20 cellular contexts compared by ENCODE assay signal in genomic region chr20:58212636-58213035, GRCh38. TPM values are rescaled to one million over a fixed set of nuclear protein-coding genes. Genes with fewer than 3 reads are reported as not detected.
DNase-seq lines count a peak whose midpoint lies in the region; ATAC-seq, FAIRE-seq and TF ChIP-seq lines count a peak whose summit lies in the region.
"Had no signal": no experiment of that assay in that cellular context is flagged by ENCODE, and none has a peak within 500 bp of the region (broad histone marks: within the 10 kb centered on the region; RNA-seq: fewer than 3 reads in every experiment).

No MANE protein-coding gene starts in this region.

- POLR2A ChIA-PET in A549 (lab: Yijun Ruan, JAX): no interaction called here

- peak overlapping the region; percentile 62 for H3K4me2 ChIP-seq in A549
- H3K4me2 ChIP-seq: BLaER1 had no signal

- ATAC-seq in A549 (no peak), HG02678 (IDR thresholded peaks at IDR 0.05; ENCODE audit: unreplicated experiment) (no peak)

- FAIRE-seq in A549 (lab: Jason Lieb, UNC) (no peak), RCC 7860 (lab: Jason Lieb, UNC) (no peak)
- FAIRE-seq: A204.1, GM12891, GM19239 had no signal

- 43% methylated on average over 17 of the region's 17 CpGs for WGBS in A549 (ENCODE audit: missing lambda C conversion rate)

- H3K4me3 ChIP-seq in A549: no peak overlapping the region
- H3K4me3 ChIP-seq: BLaER1 had no signal

- CTCF ChIA-PET in A549 (lab: Yijun Ruan, JAX): interaction anchor here (0.6 to 8.7 kb wide), 10 partner anchors 11 to 714 kb away, joined by 3 to 324 read pairs (median 17); partner anchors contain the start of gene ZBP1

- H3K27ac ChIP-seq in A549 (no peak overlapping the region), caudate nucleus (ENCODE audit: low read depth, low read length) (peak overlapping the region; percentile 58)
- H3K27ac ChIP-seq: BLaER1 had no signal

- peak; percentile 48 for DNase-seq in NCI-H146 (lab: John Stamatoyannopoulos, UW)
- no peak for DNase-seq in NCI-H146 treated with DMSO at 0.1 percent for 48 hours (lab: John Stamatoyannopoulos, UW; ENCODE audit: unreplicated experiment)
- DNase-seq in A549 (ENCODE audit: low read depth in 1 of 2, low spot score in 1 of 2): no peak
- peak; percentile 44 for DNase-seq in NCI-H2227 (lab: John Stamatoyannopoulos, UW; ENCODE audit: unreplicated experiment)
- DNase-seq in caudate nucleus (lab: John Stamatoyannopoulos, UW): no peak
- no peak for DNase-seq in RCC 7860 (ENCODE audit: low spot score)
- DNase-seq in NCI-H345 treated with DMSO at 0.1 percent for 48 hours (lab: John Stamatoyannopoulos, UW; ENCODE audit: unreplicated experiment): no peak
- DNase-seq: Calu3; CD4-positive, alpha-beta memory T cell; H9; IMR-90; Karpas-422; NCI-H1694 treated with DMSO at 0.1 percent for 48 hours; NCI-H446 treated with DMSO at 0.1 percent for 48 hours; SHP77 treated with DMSO at 0.1 percent for 48 hours had no signal

- H3K9me3 ChIP-seq in A549: 0 out of 3 replicates have a peak, but pooled peaks cover 4% of the 10 kb centered on the region
- H3K9me3 ChIP-seq: BLaER1 had no signal

- TF ChIP-seq POLR2A in A549 (IDR thresholded peaks at IDR 0.05; ENCODE audit: low read length): no peak

- TF ChIP-seq CTCF in A549 (IDR thresholded peaks at IDR 0.05): no peak

- no peak for TF ChIP-seq EP300 in A549 (IDR thresholded peaks at IDR 0.05)

- no peak for TF ChIP-seq RAD21 in A549 (conservative IDR thresholded peaks at IDR 0.05 in 1 of 2, IDR thresholded peaks at IDR 0.05 in 1 of 2)

- 0 out of 3 replicates have a peak, but pooled peaks cover 3% of the 10 kb centered on the region for H3K4me1 ChIP-seq in A549
- H3K4me1 ChIP-seq: BLaER1 had no signal

TF ChIP-seq in A549, 52 proteins besides CTCF, POLR2A, EP300 and RAD21:
- TF ChIP-seq FOSL2 (IDR thresholded peaks at IDR 0.05) (no peak), FOSL2 (CRISPR knock-in tag; IDR thresholded peaks at IDR 0.05) (no peak), ZSCAN20 (CRISPR knock-in tag; IDR thresholded peaks at IDR 0.05) (no peak), NPAS2 (CRISPR knock-in tag; IDR thresholded peaks at IDR 0.05; ENCODE audit: borderline replicate concordance) (no peak), MAZ (IDR thresholded peaks at IDR 0.05; ENCODE audit: borderline replicate concordance, low read depth, low read length) (no peak), PHF8 (IDR thresholded peaks at IDR 0.05; ENCODE audit: borderline replicate concordance, low read depth) (no peak), HEYL (CRISPR knock-in tag; IDR thresholded peaks at IDR 0.05) (no peak), RNF2 (IDR thresholded peaks at IDR 0.05; ENCODE audit: borderline replicate concordance, low read depth) (no peak), JUNB (IDR thresholded peaks at IDR 0.05) (no peak), CBX8 (IDR thresholded peaks at IDR 0.05) (no peak), CHD4 (IDR thresholded peaks at IDR 0.05; ENCODE audit: borderline replicate concordance) (no peak)

RNA-seq across cellular contexts. Expression of gene ANKRD60, which starts 15.8 kb away (rescaled TPM):
- polyA plus RNA-seq in A549 (2011; rRNA removed) (not detected in 2 replicates), A549 (2017; fragmentation: RNase III; extraction: RNeasy Plus Mini Kit Qiagen cat#74134 plus additional on column Dnase treatment) (not detected in 3 replicates)
- polyA plus RNA-seq in A549 (2012; cell fraction: cytosol; rRNA removed): not detected in 2 replicates
- polyA plus RNA-seq in A549 (2012; cell fraction: nucleus; rRNA removed): not detected in 2 replicates
- not detected in 2 replicates for polyA minus RNA-seq in A549 (2011; rRNA and poly(A)+ RNA removed)
- polyA plus RNA-seq: CD4-positive, alpha-beta memory T cell; IMR-90 had no signal

Comparison
In these comparisons a context has a peak if more than half of its experiments do, and no peak if none do; other contexts are left out.
1. DNase-seq: peak in NCI-H146 (single experiment) and NCI-H2227 (single experiment); none in NCI-H146 treated with DMSO at 0.1 percent for 48 hours (single experiment), A549 (0 of 2), caudate nucleus (0 of 61), RCC 7860 (single experiment) and NCI-H345 treated with DMSO at 0.1 percent for 48 hours (single experiment).